Comparison of ENCODE assay signal across 20 cellular contexts in genomic region chr12:66661357-66661756, GRCh38.
"Had no signal": no experiment of that assay in that cellular context is flagged by ENCODE, and none has a peak within 500 bp of the region (broad histone marks: within the 10 kb centered on the region; RNA-seq: fewer than 3 reads in every experiment).

No MANE protein-coding gene starts in this region.

- H3K4me1 Mint-ChIP-seq: activated naive CD8-positive, alpha-beta T cell treated with anti-CD3 and anti-CD28 coated beads for 36 hours; central memory CD8-positive, alpha-beta T cell had no signal

- H3K27ac Mint-ChIP-seq: activated CD4-positive, alpha-beta T cell treated with anti-CD3 and anti-CD28 coated beads for 36 hours; activated naive CD8-positive, alpha-beta T cell treated with anti-CD3 and anti-CD28 coated beads for 36 hours; natural killer cell treated with Interleukin-12 subunit alpha and Interleukin-12 subunit beta and Interleukin-15 and Interleukin-18, amount 100 ng/mL, for 72 hours; progenitor cell of endocrine pancreas; WTC11 had no signal

- H3K9me3 ChIP-seq: breast epithelium, left ventricle myocardium inferior, sigmoid colon, upper lobe of right lung had no signal

- H3K36me3 ChIP-seq: breast epithelium, left ventricle myocardium inferior, sigmoid colon, upper lobe of right lung had no signal

- H3K27ac ChIP-seq: breast epithelium, foreskin keratinocyte, left ventricle myocardium inferior, sigmoid colon, upper lobe of right lung had no signal

- H3K4me3 Mint-ChIP-seq: activated CD4-positive, alpha-beta T cell treated with anti-CD3 and anti-CD28 coated beads for 36 hours; activated naive CD8-positive, alpha-beta T cell treated with anti-CD3 and anti-CD28 coated beads for 36 hours; central memory CD8-positive, alpha-beta T cell; natural killer cell treated with Interleukin-12 subunit alpha and Interleukin-12 subunit beta and Interleukin-15 and Interleukin-18, amount 100 ng/mL, for 72 hours; WTC11 had no signal

- H3K27me3 Mint-ChIP-seq: progenitor cell of endocrine pancreas had no signal

- DNase-seq: activated CD4-positive, alpha-beta T cell treated with anti-CD3 and anti-CD28 coated beads for 36 hours; activated CD4-positive, alpha-beta T cell treated with anti-CD3 and anti-CD28 coated beads, Interleukin-2, amount 50 U/mL, for 48 hours; activated naive CD4-positive, alpha-beta T cell treated with Interleukin-2 at 50 U/mL for 16 hours; activated naive CD8-positive, alpha-beta T cell treated with anti-CD3 and anti-CD28 coated beads for 36 hours; activated T-cell treated with anti-CD3 and anti-CD28 coated beads, Interleukin-2, amount 50 U/mL, for 48 hours; effector memory CD4-positive, alpha-beta T cell; foreskin keratinocyte; left ventricle myocardium inferior; midbrain; retina; sigmoid colon; stimulated activated CD4-positive, alpha-beta T cell treated with anti-CD3 and anti-CD28 coated beads, Interleukin-4, amount 100 ng/mL, for 1 hour; stimulated activated naive CD8-positive, alpha-beta T cell treated with anti-CD3 and anti-CD28 coated beads, Interleukin-15, Interleukin-2, amounts not matched to agents 100 U/mL and 50 U/mL, for 24 hours; T1000; upper lobe of right lung had no signal

- H3K27me3 ChIP-seq: breast epithelium, foreskin keratinocyte, sigmoid colon, upper lobe of right lung had no signal

- H3K4me1 ChIP-seq: breast epithelium, left ventricle myocardium inferior, sigmoid colon, upper lobe of right lung had no signal

- ATAC-seq: activated CD4-positive, alpha-beta T cell treated with anti-CD3 and anti-CD28 coated beads for 36 hours; natural killer cell treated with Interleukin-12 subunit alpha and Interleukin-12 subunit beta and Interleukin-15 and Interleukin-18, amount 100 ng/mL, for 72 hours; upper lobe of right lung; WTC11 had no signal

- H3K36me3 Mint-ChIP-seq: activated naive CD8-positive, alpha-beta T cell treated with anti-CD3 and anti-CD28 coated beads for 36 hours; natural killer cell treated with Interleukin-12 subunit alpha and Interleukin-12 subunit beta and Interleukin-15 and Interleukin-18, amount 100 ng/mL, for 72 hours; WTC11 had no signal

- H3K9me3 Mint-ChIP-seq: activated naive CD8-positive, alpha-beta T cell treated with anti-CD3 and anti-CD28 coated beads for 36 hours; central memory CD8-positive, alpha-beta T cell; natural killer cell treated with Interleukin-12 subunit alpha and Interleukin-12 subunit beta and Interleukin-15 and Interleukin-18, amount 100 ng/mL, for 72 hours; WTC11 had no signal

- H3K4me3 ChIP-seq: breast epithelium, left ventricle myocardium inferior, sigmoid colon, upper lobe of right lung had no signal
